33 cellular contexts compared by ENCODE assay signal in the genomic region with DNA sequence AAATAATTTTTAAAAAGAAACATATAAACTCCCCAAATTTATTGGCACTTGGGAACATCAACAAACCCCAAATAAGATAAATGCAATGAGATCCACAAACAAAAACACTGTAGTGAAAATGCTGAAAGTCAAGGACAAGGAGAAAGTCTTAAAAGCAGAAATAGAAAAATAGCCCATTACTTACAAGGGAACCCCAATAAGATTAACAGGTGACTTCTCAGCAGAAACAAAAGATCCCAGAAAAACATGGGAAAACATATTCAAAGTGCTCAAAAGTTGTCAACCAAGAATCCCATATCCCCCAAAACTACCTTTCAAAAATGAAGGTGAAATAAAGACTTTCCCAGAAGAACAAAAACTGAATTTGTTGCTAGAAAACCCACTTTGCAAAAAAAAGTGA. TPM values are rescaled to one million over a fixed set of nuclear protein-coding genes. Genes with fewer than 3 reads are reported as not detected.
DNase-seq lines count a peak whose midpoint lies in the region; ATAC-seq, FAIRE-seq and TF ChIP-seq lines count a peak whose summit lies in the region.
"Had no signal": no experiment of that assay in that cellular context is flagged by ENCODE, and none has a peak within 500 bp of the region (broad histone marks: within the 10 kb centered on the region; RNA-seq: fewer than 3 reads in every experiment).

No MANE protein-coding gene starts in this region.

- POLR2A ChIA-PET in HEK293 (lab: Yijun Ruan, JAX), result no interaction called here

- DNase-seq in GM19239 (ENCODE audit: insufficient read length, low spot score) (no peak), mucosa of descending colon (no peak), NCI-H2196 treated with DMSO at 0.1 percent for 48 hours (lab: John Stamatoyannopoulos, UW; ENCODE audit: unreplicated experiment) (no peak)
- DNase-seq in activated effector memory CD4-positive, alpha-beta T cell treated with Interleukin-2 at 50 U/mL for 16 hours, result no peak
- DNase-seq: 8988T; ACHN; AML-193; BE2C; C1 segment of cervical spinal cord; Caco-2; Calu3; CD4-positive, alpha-beta memory T cell; CD4-positive, alpha-beta T cell; CD4-positive, CD25-positive, alpha-beta regulatory T cell; CD8-positive, alpha-beta memory T cell; CD8-positive, alpha-beta T cell; COR-L47; DMS 273 treated with DMSO at 0.1 percent for 48 hours; DMS153; DMS53; DMS79; DMS79 treated with DMSO at 0.1 percent for 48 hours; DND-41; EL had no signal

- H3K4me3 ChIP-seq in HEK293 (ENCODE audit: low read depth, low read length) (no peak overlapping the region), mucosa of descending colon (no peak overlapping the region)
- H3K4me3 ChIP-seq: A549; BLaER1; BLaER1 treated with 17β-estradiol and CSF1 and Interleukin-3, amounts not matched to agents 10 nM and 100 nM had no signal

- H3K9me3 ChIP-seq in HEK293 (ENCODE audit: control insufficient read depth, insufficient read depth, low read depth, low read length) (no peaks in the 10 kb centered on the region), KOPT-K1 (ENCODE audit: insufficient read depth, low read length, poor library complexity, severe bottlenecking) (peaks cover 24% of the 10 kb centered on the region), mucosa of descending colon (peaks cover 15% of the 10 kb centered on the region)
- H3K9me3 ChIP-seq: BE2C had no signal

- CTCF ChIA-PET in HEK293 (lab: Yijun Ruan, JAX), result no interaction called here

- no peak overlapping the region for H3K27ac ChIP-seq in HEK293 (ENCODE audit: extremely low read depth, low read depth, low read length)
- H3K27ac ChIP-seq in KOPT-K1 (ENCODE audit: low read depth, low read length, poor library complexity, severe bottlenecking), result peak overlapping the region; percentile 77
- H3K27ac ChIP-seq: 22Rv1; A549; BLaER1; BLaER1 treated with 17β-estradiol and CSF1 and Interleukin-3, amounts not matched to agents 10 nM and 100 nM; C4-2B had no signal

- H3K36me3 ChIP-seq in HEK293 (ENCODE audit: control insufficient read depth in 2 of 2, insufficient read depth in 1 of 2, low read length in 2 of 2) (no peaks in the 10 kb centered on the region), KOPT-K1 (ENCODE audit: insufficient read depth, low read length) (no peaks in the 10 kb centered on the region), mucosa of descending colon (ENCODE audit: low read depth) (no peaks in the 10 kb centered on the region)
- H3K36me3 ChIP-seq: BE2C, BLaER1 had no signal

- peak; percentile 11 for FAIRE-seq in GM19239 (lab: Jason Lieb, UNC)
- FAIRE-seq: A204.1, A549, D721Med had no signal

- TF ChIP-seq CTCF in HEK293 (tag by site-specific recombination; IDR thresholded peaks at IDR 0.05) (no peak), mucosa of descending colon (IDR thresholded peaks at IDR 0.05) (no peak)

- intact Hi-C loops in mucosa of descending colon (cut with DNase I, micrococcal nuclease), result no loop called here

- H3K4me1 ChIP-seq in HEK293 (ENCODE audit: control insufficient read depth, insufficient read depth, low read length) (no peaks in the 10 kb centered on the region), mucosa of descending colon (ENCODE audit: low read depth) (no peaks in the 10 kb centered on the region)
- H3K4me1 ChIP-seq: A549, BE2C, Caco-2 had no signal

- no peak for ATAC-seq in mucosa of descending colon
- ATAC-seq: A549; CD8-positive, alpha-beta T cell had no signal

TF ChIP-seq in HEK293, 187 proteins besides CTCF, POLR2A, EP300 and RAD21:
- TF ChIP-seq ZNF843 (tag by site-specific recombination; IDR thresholded peaks at IDR 0.05), result no peak
- TF ChIP-seq ZNF677 (tag by site-specific recombination; IDR thresholded peaks at IDR 0.05), result peak; percentile 91
- 0 out of 2 replicates have a peak, but pooled peaks have one; percentile 23 for TF ChIP-seq PRDM1 (tag by site-specific recombination; IDR thresholded peaks at IDR 0.05)

RNA-seq across cellular contexts. Expression of a gene that starts 40.0 kb away (rescaled TPM):
- total RNA-seq in mucosa of descending colon, result 10 to 100 TPM; 10.7 to 18.0 (median 14.2) TPM
